1 cellular context compared by ENCODE assay signal in the genomic region with DNA sequence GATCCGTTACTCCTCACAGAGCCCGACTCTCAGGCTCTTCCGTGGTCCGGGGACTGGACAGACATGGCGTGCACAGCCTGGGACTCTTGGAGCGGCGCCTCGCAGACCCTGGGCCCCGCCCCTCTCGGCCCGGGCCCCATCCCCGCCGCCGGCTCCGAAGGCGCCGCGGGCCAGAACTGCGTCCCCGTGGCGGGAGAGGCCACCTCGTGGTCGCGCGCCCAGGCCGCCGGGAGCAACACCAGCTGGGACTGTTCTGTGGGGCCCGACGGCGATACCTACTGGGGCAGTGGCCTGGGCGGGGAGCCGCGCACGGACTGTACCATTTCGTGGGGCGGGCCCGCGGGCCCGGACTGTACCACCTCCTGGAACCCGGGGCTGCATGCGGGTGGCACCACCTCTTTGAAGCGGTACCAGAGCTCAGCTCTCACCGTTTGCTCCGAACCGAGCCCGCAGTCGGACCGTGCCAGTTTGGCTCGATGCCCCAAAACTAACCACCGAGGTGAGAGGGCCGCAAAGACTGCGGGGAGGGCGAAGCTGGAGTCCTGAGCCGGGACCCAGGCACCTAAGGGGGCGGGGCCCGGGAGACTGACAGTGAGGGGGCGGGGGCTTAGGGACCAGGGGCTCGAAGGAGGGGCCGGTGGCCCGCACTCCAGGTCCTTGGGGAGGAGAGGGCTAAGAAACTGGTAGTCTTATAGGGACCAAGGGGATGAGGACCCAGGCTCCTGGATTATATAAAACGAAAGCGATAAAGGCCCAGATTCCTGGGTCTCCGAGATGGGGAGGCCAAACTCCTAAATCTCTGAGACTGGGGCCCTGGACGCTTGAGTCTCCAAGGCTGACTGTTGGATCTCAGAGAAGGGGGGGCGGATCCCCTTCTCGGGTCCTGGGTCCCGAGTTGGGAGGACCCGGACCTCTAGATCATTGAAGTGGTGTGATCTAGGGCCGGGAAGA.
A peak's percentile ranks its signal among the peaks of the same experiment; 100 is the strongest.
TF ChIP-seq lines count a peak whose summit lies in the region.

No MANE protein-coding gene starts in this region.

TF ChIP-seq in HEK293, 187 proteins besides CTCF, POLR2A, EP300 and RAD21 (continued from another document and continues in another):
- TF ChIP-seq, protein P1, sequence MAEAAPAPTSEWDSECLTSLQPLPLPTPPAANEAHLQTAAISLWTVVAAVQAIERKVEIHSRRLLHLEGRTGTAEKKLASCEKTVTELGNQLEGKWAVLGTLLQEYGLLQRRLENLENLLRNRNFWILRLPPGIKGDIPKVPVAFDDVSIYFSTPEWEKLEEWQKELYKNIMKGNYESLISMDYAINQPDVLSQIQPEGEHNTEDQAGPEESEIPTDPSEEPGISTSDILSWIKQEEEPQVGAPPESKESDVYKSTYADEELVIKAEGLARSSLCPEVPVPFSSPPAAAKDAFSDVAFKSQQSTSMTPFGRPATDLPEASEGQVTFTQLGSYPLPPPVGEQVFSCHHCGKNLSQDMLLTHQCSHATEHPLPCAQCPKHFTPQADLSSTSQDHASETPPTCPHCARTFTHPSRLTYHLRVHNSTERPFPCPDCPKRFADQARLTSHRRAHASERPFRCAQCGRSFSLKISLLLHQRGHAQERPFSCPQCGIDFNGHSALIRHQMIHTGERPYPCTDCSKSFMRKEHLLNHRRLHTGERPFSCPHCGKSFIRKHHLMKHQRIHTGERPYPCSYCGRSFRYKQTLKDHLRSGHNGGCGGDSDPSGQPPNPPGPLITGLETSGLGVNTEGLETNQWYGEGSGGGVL (tag by site-specific recombination; IDR thresholded peaks at IDR 0.05): peak; percentile 71
- TF ChIP-seq ZIC2 (tag by site-specific recombination; IDR thresholded peaks at IDR 0.05) (peak; percentile 96), ZNF654 (tag by site-specific recombination; IDR thresholded peaks at IDR 0.05; ENCODE audit: low read depth) (no peak), ZNF585B (tag by site-specific recombination; IDR thresholded peaks at IDR 0.05) (no peak), ZNF560 (tag by site-specific recombination; IDR thresholded peaks at IDR 0.05; ENCODE audit: borderline replicate concordance) (no peak), ZNF610 (tag by site-specific recombination; IDR thresholded peaks at IDR 0.05; ENCODE audit: borderline replicate concordance) (peak; percentile 94), ZNF670 (tag by site-specific recombination; IDR thresholded peaks at IDR 0.05; ENCODE audit: low read depth) (no peak), SP2 (tag by site-specific recombination; IDR thresholded peaks at IDR 0.05) (peak; percentile 92), ZNF785 (tag by site-specific recombination; IDR thresholded peaks at IDR 0.05) (peak; percentile 70), ZBTB1 (tag by site-specific recombination; IDR thresholded peaks at IDR 0.05) (peak; percentile 89; the same call in 1 of the 2 replicates), ZNF335 (tag by site-specific recombination; conservative IDR thresholded peaks at IDR 0.05) (peak; percentile 97), ZNF18 (tag by site-specific recombination; IDR thresholded peaks at IDR 0.05) (peak; percentile 54), ZNF140 (tag by site-specific recombination; IDR thresholded peaks at IDR 0.05) (no peak), ZNF169 (tag by site-specific recombination; IDR thresholded peaks at IDR 0.05) (no peak), ZNF23 (tag by site-specific recombination; IDR thresholded peaks at IDR 0.05; ENCODE audit: borderline replicate concordance) (no peak), SP7 (tag by site-specific recombination; IDR thresholded peaks at IDR 0.05) (peak; percentile 97), ZNF292 (tag by site-specific recombination; IDR thresholded peaks at IDR 0.05; ENCODE audit: borderline replicate concordance, low read depth) (no peak), ZNF37A (tag by site-specific recombination; IDR thresholded peaks at IDR 0.05) (no peak), ZNF132 (tag by site-specific recombination; IDR thresholded peaks at IDR 0.05; ENCODE audit: borderline replicate concordance) (no peak), HOXC10 (CRISPR knock-in tag; IDR thresholded peaks at IDR 0.05) (no peak), ZNF561 (tag by site-specific recombination; IDR thresholded peaks at IDR 0.05; ENCODE audit: borderline replicate concordance) (peak; percentile 100), ZNF114 (tag by site-specific recombination; IDR thresholded peaks at IDR 0.05) (no peak), ZNF280D (tag by site-specific recombination; IDR thresholded peaks at IDR 0.05) (peak; percentile 57; the same call in 1 of the 2 replicates), ZNF449 (tag by site-specific recombination; IDR thresholded peaks at IDR 0.05) (peak; percentile 80), ZNF391 (tag by site-specific recombination; IDR thresholded peaks at IDR 0.05; ENCODE audit: borderline replicate concordance, low read depth) (peak; percentile 99)
- TF ChIP-seq, protein P2, sequence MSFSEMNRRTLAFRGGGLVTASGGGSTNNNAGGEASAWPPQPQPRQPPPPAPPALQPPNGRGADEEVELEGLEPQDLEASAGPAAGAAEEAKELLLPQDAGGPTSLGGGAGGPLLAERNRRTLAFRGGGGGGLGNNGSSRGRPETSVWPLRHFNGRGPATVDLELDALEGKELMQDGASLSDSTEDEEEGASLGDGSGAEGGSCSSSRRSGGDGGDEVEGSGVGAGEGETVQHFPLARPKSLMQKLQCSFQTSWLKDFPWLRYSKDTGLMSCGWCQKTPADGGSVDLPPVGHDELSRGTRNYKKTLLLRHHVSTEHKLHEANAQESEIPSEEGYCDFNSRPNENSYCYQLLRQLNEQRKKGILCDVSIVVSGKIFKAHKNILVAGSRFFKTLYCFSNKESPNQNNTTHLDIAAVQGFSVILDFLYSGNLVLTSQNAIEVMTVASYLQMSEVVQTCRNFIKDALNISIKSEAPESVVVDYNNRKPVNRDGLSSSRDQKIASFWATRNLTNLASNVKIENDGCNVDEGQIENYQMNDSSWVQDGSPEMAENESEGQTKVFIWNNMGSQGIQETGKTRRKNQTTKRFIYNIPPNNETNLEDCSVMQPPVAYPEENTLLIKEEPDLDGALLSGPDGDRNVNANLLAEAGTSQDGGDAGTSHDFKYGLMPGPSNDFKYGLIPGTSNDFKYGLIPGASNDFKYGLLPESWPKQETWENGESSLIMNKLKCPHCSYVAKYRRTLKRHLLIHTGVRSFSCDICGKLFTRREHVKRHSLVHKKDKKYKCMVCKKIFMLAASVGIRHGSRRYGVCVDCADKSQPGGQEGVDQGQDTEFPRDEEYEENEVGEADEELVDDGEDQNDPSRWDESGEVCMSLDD (tag by site-specific recombination; IDR thresholded peaks at IDR 0.05): peak; percentile 92
- TF ChIP-seq, protein P3, sequence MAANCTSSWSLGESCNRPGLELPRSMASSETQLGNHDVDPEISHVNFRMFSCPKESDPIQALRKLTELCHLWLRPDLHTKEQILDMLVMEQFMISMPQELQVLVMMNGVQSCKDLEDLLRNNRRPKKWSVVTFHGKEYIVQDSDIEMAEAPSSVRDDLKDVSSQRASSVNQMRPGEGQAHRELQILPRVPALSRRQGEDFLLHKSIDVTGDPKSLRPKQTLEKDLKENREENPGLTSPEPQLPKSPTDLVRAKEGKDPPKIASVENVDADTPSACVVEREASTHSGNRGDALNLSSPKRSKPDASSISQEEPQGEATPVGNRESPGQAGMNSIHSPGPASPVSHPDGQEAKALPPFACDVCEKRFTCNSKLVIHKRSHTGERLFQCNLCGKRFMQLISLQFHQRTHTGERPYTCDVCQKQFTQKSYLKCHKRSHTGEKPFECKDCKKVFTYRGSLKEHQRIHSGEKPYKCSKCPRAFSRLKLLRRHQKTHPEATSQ (tag by site-specific recombination; IDR thresholded peaks at IDR 0.05): peak; percentile 99
- TF ChIP-seq, protein P4, sequence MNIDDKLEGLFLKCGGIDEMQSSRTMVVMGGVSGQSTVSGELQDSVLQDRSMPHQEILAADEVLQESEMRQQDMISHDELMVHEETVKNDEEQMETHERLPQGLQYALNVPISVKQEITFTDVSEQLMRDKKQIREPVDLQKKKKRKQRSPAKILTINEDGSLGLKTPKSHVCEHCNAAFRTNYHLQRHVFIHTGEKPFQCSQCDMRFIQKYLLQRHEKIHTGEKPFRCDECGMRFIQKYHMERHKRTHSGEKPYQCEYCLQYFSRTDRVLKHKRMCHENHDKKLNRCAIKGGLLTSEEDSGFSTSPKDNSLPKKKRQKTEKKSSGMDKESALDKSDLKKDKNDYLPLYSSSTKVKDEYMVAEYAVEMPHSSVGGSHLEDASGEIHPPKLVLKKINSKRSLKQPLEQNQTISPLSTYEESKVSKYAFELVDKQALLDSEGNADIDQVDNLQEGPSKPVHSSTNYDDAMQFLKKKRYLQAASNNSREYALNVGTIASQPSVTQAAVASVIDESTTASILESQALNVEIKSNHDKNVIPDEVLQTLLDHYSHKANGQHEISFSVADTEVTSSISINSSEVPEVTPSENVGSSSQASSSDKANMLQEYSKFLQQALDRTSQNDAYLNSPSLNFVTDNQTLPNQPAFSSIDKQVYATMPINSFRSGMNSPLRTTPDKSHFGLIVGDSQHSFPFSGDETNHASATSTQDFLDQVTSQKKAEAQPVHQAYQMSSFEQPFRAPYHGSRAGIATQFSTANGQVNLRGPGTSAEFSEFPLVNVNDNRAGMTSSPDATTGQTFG (tag by site-specific recombination; IDR thresholded peaks at IDR 0.05; ENCODE audit: borderline replicate concordance): no peak
- TF ChIP-seq, protein P5, sequence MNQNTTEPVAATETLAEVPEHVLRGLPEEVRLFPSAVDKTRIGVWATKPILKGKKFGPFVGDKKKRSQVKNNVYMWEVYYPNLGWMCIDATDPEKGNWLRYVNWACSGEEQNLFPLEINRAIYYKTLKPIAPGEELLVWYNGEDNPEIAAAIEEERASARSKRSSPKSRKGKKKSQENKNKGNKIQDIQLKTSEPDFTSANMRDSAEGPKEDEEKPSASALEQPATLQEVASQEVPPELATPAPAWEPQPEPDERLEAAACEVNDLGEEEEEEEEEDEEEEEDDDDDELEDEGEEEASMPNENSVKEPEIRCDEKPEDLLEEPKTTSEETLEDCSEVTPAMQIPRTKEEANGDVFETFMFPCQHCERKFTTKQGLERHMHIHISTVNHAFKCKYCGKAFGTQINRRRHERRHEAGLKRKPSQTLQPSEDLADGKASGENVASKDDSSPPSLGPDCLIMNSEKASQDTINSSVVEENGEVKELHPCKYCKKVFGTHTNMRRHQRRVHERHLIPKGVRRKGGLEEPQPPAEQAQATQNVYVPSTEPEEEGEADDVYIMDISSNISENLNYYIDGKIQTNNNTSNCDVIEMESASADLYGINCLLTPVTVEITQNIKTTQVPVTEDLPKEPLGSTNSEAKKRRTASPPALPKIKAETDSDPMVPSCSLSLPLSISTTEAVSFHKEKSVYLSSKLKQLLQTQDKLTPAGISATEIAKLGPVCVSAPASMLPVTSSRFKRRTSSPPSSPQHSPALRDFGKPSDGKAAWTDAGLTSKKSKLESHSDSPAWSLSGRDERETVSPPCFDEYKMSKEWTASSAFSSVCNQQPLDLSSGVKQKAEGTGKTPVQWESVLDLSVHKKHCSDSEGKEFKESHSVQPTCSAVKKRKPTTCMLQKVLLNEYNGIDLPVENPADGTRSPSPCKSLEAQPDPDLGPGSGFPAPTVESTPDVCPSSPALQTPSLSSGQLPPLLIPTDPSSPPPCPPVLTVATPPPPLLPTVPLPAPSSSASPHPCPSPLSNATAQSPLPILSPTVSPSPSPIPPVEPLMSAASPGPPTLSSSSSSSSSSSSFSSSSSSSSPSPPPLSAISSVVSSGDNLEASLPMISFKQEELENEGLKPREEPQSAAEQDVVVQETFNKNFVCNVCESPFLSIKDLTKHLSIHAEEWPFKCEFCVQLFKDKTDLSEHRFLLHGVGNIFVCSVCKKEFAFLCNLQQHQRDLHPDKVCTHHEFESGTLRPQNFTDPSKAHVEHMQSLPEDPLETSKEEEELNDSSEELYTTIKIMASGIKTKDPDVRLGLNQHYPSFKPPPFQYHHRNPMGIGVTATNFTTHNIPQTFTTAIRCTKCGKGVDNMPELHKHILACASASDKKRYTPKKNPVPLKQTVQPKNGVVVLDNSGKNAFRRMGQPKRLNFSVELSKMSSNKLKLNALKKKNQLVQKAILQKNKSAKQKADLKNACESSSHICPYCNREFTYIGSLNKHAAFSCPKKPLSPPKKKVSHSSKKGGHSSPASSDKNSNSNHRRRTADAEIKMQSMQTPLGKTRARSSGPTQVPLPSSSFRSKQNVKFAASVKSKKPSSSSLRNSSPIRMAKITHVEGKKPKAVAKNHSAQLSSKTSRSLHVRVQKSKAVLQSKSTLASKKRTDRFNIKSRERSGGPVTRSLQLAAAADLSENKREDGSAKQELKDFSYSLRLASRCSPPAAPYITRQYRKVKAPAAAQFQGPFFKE (tag by site-specific recombination; IDR thresholded peaks at IDR 0.05; ENCODE audit: borderline replicate concordance): no peak
